1 cellular context compared by ENCODE assay signal in genomic region chrX:134636859-134637258, GRCh38.
TF ChIP-seq lines count a peak whose summit lies in the region.

No MANE protein-coding gene starts in this region.

TF ChIP-seq in HepG2, 621 proteins besides CTCF, POLR2A, EP300 and RAD21:
- TF ChIP-seq MAFK (conservative IDR thresholded peaks at IDR 0.05 in 1 of 2, IDR thresholded peaks at IDR 0.05 in 1 of 2; ENCODE audit: low read length in 2 of 2) (peak; percentile 14 to 69; a peak in 2 of 4 replicates), NFE2L2 (IDR thresholded peaks at IDR 0.05; ENCODE audit: low read length) (peak; percentile 20; the same call in 1 of the 2 replicates), MEIS2 (CRISPR knock-in tag; IDR thresholded peaks at IDR 0.05) (no peak), MAFF (IDR thresholded peaks at IDR 0.05; ENCODE audit: low read depth, low read length) (peak; percentile 56)
